In genomic region chr22:35544810-35545209, GRCh38 we compare ENCODE assay signal across 26 cellular contexts. TPM values are rescaled to one million over a fixed set of nuclear protein-coding genes. Genes with fewer than 3 reads are reported as not detected.
DNase-seq lines count a peak whose midpoint lies in the region; ATAC-seq and TF ChIP-seq lines count a peak whose summit lies in the region.
"Had no signal": no experiment of that assay in that cellular context is flagged by ENCODE, and none has a peak within 500 bp of the region (broad histone marks: within the 10 kb centered on the region; RNA-seq: fewer than 3 reads in every experiment).

No MANE protein-coding gene starts in this region.

- H3K27ac Mint-ChIP-seq in brain (peak overlapping the region in 4 of 5 experiments; percentile 37 to 75 (median 42)), neural crest cell (ENCODE audit: unreplicated experiment) (no peak overlapping the region), mesothelial cell of epicardium (no peak overlapping the region), nephron progenitor cell (no peak overlapping the region)
- H3K27ac Mint-ChIP-seq: CD4-positive, alpha-beta memory T cell had no signal

- H3K4me1 Mint-ChIP-seq in brain, result peaks cover 59% of the 10 kb centered on the region
- no peaks in the 10 kb centered on the region for H3K4me1 Mint-ChIP-seq in neural crest cell
- no peaks in the 10 kb centered on the region for H3K4me1 Mint-ChIP-seq in mesothelial cell of epicardium
- H3K4me1 Mint-ChIP-seq in nephron progenitor cell, result peaks cover 36% of the 10 kb centered on the region

- peak overlapping the region in 2 of 5 experiments; percentile 23 to 65 for H3K4me3 Mint-ChIP-seq in brain
- H3K4me3 Mint-ChIP-seq in neural crest cell, result peak overlapping the region; percentile 27
- H3K4me3 Mint-ChIP-seq in mesothelial cell of epicardium, result no peak overlapping the region
- no peak overlapping the region for H3K4me3 Mint-ChIP-seq in nephron progenitor cell
- H3K4me3 Mint-ChIP-seq: CD4-positive, alpha-beta memory T cell had no signal

- H3K9me3 ChIP-seq in heart left ventricle, result no peaks in the 10 kb centered on the region
- H3K9me3 ChIP-seq: A549, Caco-2 had no signal

- ATAC-seq in heart left ventricle, result peak; percentile 34 to 62 (median 40)
- ATAC-seq: A549, GM12878 had no signal

- H3K27me3 Mint-ChIP-seq in brain (peaks cover 34% of the 10 kb centered on the region), neural crest cell (ENCODE audit: low read depth) (peaks cover 55% of the 10 kb centered on the region), mesothelial cell of epicardium (ENCODE audit: low read depth) (peaks cover 77% of the 10 kb centered on the region), nephron progenitor cell (ENCODE audit: low read depth, poor library complexity) (peaks cover 58% of the 10 kb centered on the region)

- TF ChIP-seq CTCF in brain (conservative IDR thresholded peaks at IDR 0.05) (no peak), heart left ventricle (IDR thresholded peaks at IDR 0.05) (no peak), neural crest cell (conservative IDR thresholded peaks at IDR 0.05) (no peak), mesothelial cell of epicardium (IDR thresholded peaks at IDR 0.05; ENCODE audit: unreplicated experiment) (no peak), nephron progenitor cell (IDR thresholded peaks at IDR 0.05) (no peak)

- peak; percentile 31 for DNase-seq in NCI-H1092 (lab: John Stamatoyannopoulos, UW)
- DNase-seq in heart left ventricle, result peak in 1 of 5 donors; percentile 67
- no peak for DNase-seq in neural crest cell (ENCODE audit: low read depth, low spot score)
- no peak for DNase-seq in putamen (ENCODE audit: low spot score)
- DNase-seq in mesothelial cell of epicardium (ENCODE audit: low spot score in 2 of 2, unreplicated experiment in 2 of 2), result no peak
- no peak for DNase-seq in nephron progenitor cell
- no peak for DNase-seq in epidermal melanocyte (ENCODE audit: insufficient read length, low spot score)
- DNase-seq: Caco-2; CD4-positive, alpha-beta memory T cell; H7; Karpas-422; MV-4-11; NCI-H1694; NCI-H2029 treated with DMSO at 0.1 percent for 48 hours; NCI-H446 treated with DMSO at 0.1 percent for 48 hours; NCI-H526; NCI-H82; SIG-M5; SW 1271 had no signal

- peaks cover 3 to 48% (median 17%) of the 10 kb centered on the region in 12 donors for H3K4me1 ChIP-seq in heart left ventricle

- H3K9me3 Mint-ChIP-seq in brain, result no peaks in the 10 kb centered on the region
- H3K9me3 Mint-ChIP-seq in neural crest cell, result no peaks in the 10 kb centered on the region
- no peaks in the 10 kb centered on the region for H3K9me3 Mint-ChIP-seq in mesothelial cell of epicardium
- H3K9me3 Mint-ChIP-seq in nephron progenitor cell, result no peaks in the 10 kb centered on the region

- intact Hi-C loops in heart left ventricle (cut with DNase I), result loop anchor here in 1 of 10 donors (5.0 to 10.0 kb wide), 2 partner anchors 73 to 80 kb away; no protein-coding TSS in a partner anchor

- peak overlapping the region in 3 of 12 donors; percentile 16 to 44 (median 29) for H3K27ac ChIP-seq in heart left ventricle
- H3K27ac ChIP-seq: A549, RWPE1, SK-N-MC had no signal

- H3K36me3 Mint-ChIP-seq in brain (peaks cover 3% of the 10 kb centered on the region), neural crest cell (ENCODE audit: low read depth) (no peaks in the 10 kb centered on the region), mesothelial cell of epicardium (no peaks in the 10 kb centered on the region), nephron progenitor cell (ENCODE audit: low read depth) (no peaks in the 10 kb centered on the region)
- H3K36me3 Mint-ChIP-seq: CD4-positive, alpha-beta memory T cell had no signal

- H3K4me3 ChIP-seq in heart left ventricle, result no peak overlapping the region
- H3K4me3 ChIP-seq: A549, GM12878, SK-N-MC had no signal

- peaks cover 0 to 29% (median 0%) of the 10 kb centered on the region in 9 donors for H3K27me3 ChIP-seq in heart left ventricle

- H3K36me3 ChIP-seq in heart left ventricle, result no peaks in the 10 kb centered on the region

- WGBS in heart left ventricle, 4 donors, result 47 to 72% (median 56%) methylated on average over 3 to 9 of the region's 9 CpGs

- TF ChIP-seq POLR2A in heart left ventricle (IDR thresholded peaks at IDR 0.05), result no peak

RNA-seq across cellular contexts. Expression of gene RASD2, which starts 4.2 kb away (rescaled TPM):
- polyA plus RNA-seq in brain (ENCODE audit: insufficient read depth, low read depth, low replicate concordance), result 27.4 TPM
- 10 to 100 TPM in 1 of 9 donors, 1 to 10 TPM in 8; 1.4 to 10.5 (median 5.3) TPM for total RNA-seq in heart left ventricle
- polyA plus RNA-seq in heart left ventricle, result 1 to 10 TPM; 3.7 to 4.8 TPM
- not detected in 2 replicates for total RNA-seq in neural crest cell
- 0.14 to 0.20 TPM in 2 of 3 replicates, not detected in the other for total RNA-seq in mesothelial cell of epicardium
- total RNA-seq: CD4-positive, alpha-beta memory T cell; GM12878; HT-29; MCF 10A had no signal

Comparison
In these comparisons a context has a peak if more than half of its experiments do, and no peak if none do; other contexts are left out.
1. H3K27ac Mint-ChIP-seq: peak in brain (4 of 5); none in neural crest cell (single experiment), mesothelial cell of epicardium (single experiment) and nephron progenitor cell (single experiment).